Comparison of ENCODE assay signal across 7 cellular contexts in genomic region chr5:80417973-80418372, GRCh38.
"Had no signal": no experiment of that assay in that cellular context is flagged by ENCODE, and none has a peak within 500 bp of the region (broad histone marks: within the 10 kb centered on the region; RNA-seq: fewer than 3 reads in every experiment).

No MANE protein-coding gene starts in this region.

- DNase-seq: GDM1, GF-D8 had no signal

- H3K4me3 ChIP-seq: GM12878 had no signal

- ATAC-seq: GM12878 had no signal

- FAIRE-seq: G401.6, GM12878, GM12891, GM12892, GM19239 had no signal
